Comparison of ENCODE assay signal across 19 cellular contexts in genomic region chr3:14283092-14283820, GRCh38.
"Had no signal": no experiment of that assay in that cellular context is flagged by ENCODE, and none has a peak within 500 bp of the region (broad histone marks: within the 10 kb centered on the region; RNA-seq: fewer than 3 reads in every experiment).

No MANE protein-coding gene starts in this region.

- H3K9me3 ChIP-seq: upper lobe of left lung, vagina had no signal

- H3K4me3 ChIP-seq: upper lobe of left lung, vagina had no signal

- H3K27me3 ChIP-seq: upper lobe of left lung, vagina had no signal

- H3K27ac ChIP-seq: upper lobe of left lung, vagina, VCaP had no signal

- H3K36me3 ChIP-seq: upper lobe of left lung, vagina had no signal

- H3K4me1 ChIP-seq: upper lobe of left lung, vagina had no signal

- ATAC-seq: esophagus mucosa; naive thymus-derived CD8-positive, alpha-beta T cell had no signal

- DNase-seq: activated CD4-positive, alpha-beta T cell treated with anti-CD3 and anti-CD28 coated beads for 4 hours; activated CD4-positive, alpha-beta T cell treated with anti-CD3 and anti-CD28 coated beads, Interleukin-2, amount 50 U/mL, for 4 hours; activated effector memory CD4-positive, alpha-beta T cell treated with Interleukin-2 at 50 U/mL for 16 hours; activated naive CD4-positive, alpha-beta T cell treated with Interleukin-2 at 50 U/mL for 16 hours; anterior cingulate cortex; endodermal cell; islet precursor cell; left cardiac atrium; mammary epithelial cell; occipital lobe; right cardiac atrium; stimulated activated CD4-positive, alpha-beta T cell treated with anti-CD3 and anti-CD28 coated beads, Interleukin-12 subunit alpha, Interleukin-12 subunit beta, amount 100 ng/mL, for 4 hours; stimulated activated CD4-positive, alpha-beta T cell treated with anti-CD3 and anti-CD28 coated beads, Interleukin-4, amount 100 ng/mL, for 1 hour; substantia nigra; upper lobe of left lung had no signal
